22 cellular contexts compared by ENCODE assay signal in genomic region chrX:136094962-136095361, GRCh38. TPM values are rescaled to one million over a fixed set of nuclear protein-coding genes. Genes with fewer than 3 reads are reported as not detected.
DNase-seq lines count a peak whose midpoint lies in the region; ATAC-seq, FAIRE-seq and TF ChIP-seq lines count a peak whose summit lies in the region.
"Had no signal": no experiment of that assay in that cellular context is flagged by ENCODE, and none has a peak within 500 bp of the region (broad histone marks: within the 10 kb centered on the region; RNA-seq: fewer than 3 reads in every experiment).

No MANE protein-coding gene starts in this region.

- in situ Hi-C loops in K562 (cut with MboI): no loop called here

- H4K20me1 ChIP-seq in HCT116 (ENCODE audit: insufficient read depth) (no peaks in the 10 kb centered on the region), K562 (replicated peaks; ENCODE audit: control insufficient read depth, insufficient read depth, low read length) (no peaks in the 10 kb centered on the region)

- H3K4me1 ChIP-seq in HCT116 (ENCODE audit: control insufficient read depth in 1 of 2, insufficient read depth in 2 of 2, low read length in 2 of 2) (no peaks in the 10 kb centered on the region), K562 (replicated peaks in 1 of 2; ENCODE audit: control insufficient read depth in 2 of 2, insufficient read depth in 2 of 2, low read length in 2 of 2) (peaks cover 6 to 8% of the 10 kb centered on the region in 2 experiments; a peak in 4 of 5 replicates)
- H3K4me1 ChIP-seq: BE2C had no signal

- TF ChIP-seq RAD21 in HCT116 (IDR thresholded peaks at IDR 0.05; ENCODE audit: low read depth) (no peak), K562 (CRISPR knock-in tag; conservative IDR thresholded peaks at IDR 0.05 in 1 of 2, IDR thresholded peaks at IDR 0.05 in 1 of 2) (no peak)

- no peak for TF ChIP-seq POLR2A in HCT116 (IDR thresholded peaks at IDR 0.05; ENCODE audit: borderline replicate concordance, extremely low read depth, insufficient read depth, insufficient read length)
- TF ChIP-seq POLR2A in K562 (conservative IDR thresholded peaks at IDR 0.05): no peak

- H3K9me2 ChIP-seq in HCT116 (ENCODE audit: insufficient read depth): no peaks in the 10 kb centered on the region

- DNase-seq in HCT116 (ENCODE audit: low read depth, low spot score): no peak
- peak; percentile 12 for DNase-seq in M059J (ENCODE audit: low read depth)
- no peak for DNase-seq in K562 (ENCODE audit: extremely low read depth in 1 of 4, low spot score in 3 of 4)
- peak; percentile 49 for DNase-seq in epithelial cell of esophagus (ENCODE audit: low read depth)
- DNase-seq in activated naive CD8-positive, alpha-beta T cell treated with anti-CD3 and anti-CD28 coated beads, Interleukin-2, amount 50 U/mL, for 24 hours: no peak
- no peak for DNase-seq in NCI-H345 treated with DMSO at 0.1 percent for 48 hours (lab: John Stamatoyannopoulos, UW; ENCODE audit: unreplicated experiment)
- DNase-seq in NCI-H524 (lab: John Stamatoyannopoulos, UW): no peak
- DNase-seq in AG08396 (ENCODE audit: low spot score): no peak
- DNase-seq: BE2C; CD8-positive, alpha-beta T cell; COR-L47; DMS153; DMS79 treated with DMSO at 0.1 percent for 48 hours; EL; GDM1; HCEC 1CT had no signal

- H3K27ac ChIP-seq in HCT116 (ENCODE audit: low read depth, low read length): no peak overlapping the region
- no peak overlapping the region for H3K27ac ChIP-seq in K562 (ENCODE audit: extremely low read depth, low read depth, low read length)
- H3K27ac ChIP-seq: C4-2B had no signal

- RAD21 ChIA-PET in HCT116 (lab: Charles Lee; ENCODE audit: low non-redundant PET in 1 of 2, low total read pairs in 2 of 2, uncharacterized antibody in 2 of 2, unreplicated experiment in 2 of 2): no interaction called here

- no peak overlapping the region for H2AFZ ChIP-seq in HCT116 (ENCODE audit: low read depth, low read length, poor library complexity, severe bottlenecking)
- no peak overlapping the region for H2AFZ ChIP-seq in K562 (ENCODE audit: low read depth, low read length)

- H3K9me1 ChIP-seq in K562 (ENCODE audit: control insufficient read depth, insufficient read depth, low read length): no peaks in the 10 kb centered on the region

- no peaks in the 10 kb centered on the region for H3K27me3 Mint-ChIP-seq in activated naive CD8-positive, alpha-beta T cell treated with anti-CD3 and anti-CD28 coated beads, Interleukin-2, amount 50 U/mL, for 24 hours

- ATAC-seq in HCT116: no peak
- ATAC-seq in K562: no peak
- ATAC-seq in activated naive CD8-positive, alpha-beta T cell treated with anti-CD3 and anti-CD28 coated beads, Interleukin-2, amount 50 U/mL, for 24 hours: no peak
- ATAC-seq: CD8-positive, alpha-beta T cell; HepG2 had no signal

- H3K79me2 ChIP-seq in HCT116 (ENCODE audit: insufficient read depth, low read length) (no peaks in the 10 kb centered on the region), K562 (ENCODE audit: control insufficient read depth, insufficient read depth, low read length) (peaks cover 13% of the 10 kb centered on the region; the same call in 2 of the 3 replicates)

- no peaks in the 10 kb centered on the region for H3K36me3 Mint-ChIP-seq in activated naive CD8-positive, alpha-beta T cell treated with anti-CD3 and anti-CD28 coated beads, Interleukin-2, amount 50 U/mL, for 24 hours (ENCODE audit: low read depth)
- H3K36me3 Mint-ChIP-seq: CD8-positive, alpha-beta T cell had no signal

- H3K9ac ChIP-seq in HCT116 (ENCODE audit: low read length) (no peak overlapping the region), K562 (ENCODE audit: insufficient read depth in 1 of 2, low read depth in 2 of 2, low read length in 2 of 2) (no peak overlapping the region)

- no peaks in the 10 kb centered on the region for H3K9me3 Mint-ChIP-seq in activated naive CD8-positive, alpha-beta T cell treated with anti-CD3 and anti-CD28 coated beads, Interleukin-2, amount 50 U/mL, for 24 hours
- H3K9me3 Mint-ChIP-seq: CD8-positive, alpha-beta T cell had no signal

- H3K27me3 ChIP-seq in HCT116 (ENCODE audit: insufficient read depth, low read length) (no peaks in the 10 kb centered on the region), K562 (ENCODE audit: control insufficient read depth in 2 of 2, insufficient read depth in 2 of 2, low read length in 2 of 2) (no peaks in the 10 kb centered on the region)
- H3K27me3 ChIP-seq: BE2C had no signal

- H3K4me2 ChIP-seq in HCT116 (ENCODE audit: low read length) (no peak overlapping the region), K562 (ENCODE audit: insufficient read depth, low read length) (no peak overlapping the region)

- H3K4me1 Mint-ChIP-seq in activated naive CD8-positive, alpha-beta T cell treated with anti-CD3 and anti-CD28 coated beads, Interleukin-2, amount 50 U/mL, for 24 hours: no peaks in the 10 kb centered on the region

- CTCF ChIA-PET in HCT116 (lab: Charles Lee) (no interaction called here), K562 (lab: Yijun Ruan, JAX; ENCODE audit: low intra/inter-chr PET ratio) (no interaction called here)

- H3K4me3 ChIP-seq in HCT116 (replicated peaks in 1 of 2; ENCODE audit: low read depth in 1 of 2, low read length in 2 of 2): no peak overlapping the region
- H3K4me3 ChIP-seq in K562: no peak overlapping the region
- no peak overlapping the region for H3K4me3 ChIP-seq in epithelial cell of esophagus (ENCODE audit: low read length)

- BruUV-seq in HCT116 (replicated peaks; lab: Mats Ljungman, UMichigan) (no TSS peak), K562 (replicated peaks; lab: Mats Ljungman, UMichigan) (no TSS peak)

- no peak for TF ChIP-seq EP300 in K562 (IDR thresholded peaks at IDR 0.05; ENCODE audit: low read length)

- no peak for FAIRE-seq in K562 (lab: Jason Lieb, UNC)
- FAIRE-seq: D721Med, GM12892, GM19239, H1, HepG2 had no signal

- 35% methylated on average over 3 of the region's 3 CpGs for WGBS in K562 (ENCODE audit: insufficient coverage, low coverage, missing lambda C conversion rate)

- H3K36me3 ChIP-seq in HCT116 (ENCODE audit: control insufficient read depth in 1 of 2, insufficient read depth in 2 of 2, low read length in 2 of 2) (no peaks in the 10 kb centered on the region), K562 (ENCODE audit: control insufficient read depth, insufficient read depth, low read length) (no peaks in the 10 kb centered on the region)
- H3K36me3 ChIP-seq: BE2C had no signal

- H3K4me3 Mint-ChIP-seq in activated naive CD8-positive, alpha-beta T cell treated with anti-CD3 and anti-CD28 coated beads, Interleukin-2, amount 50 U/mL, for 24 hours: no peak overlapping the region
- H3K4me3 Mint-ChIP-seq: CD8-positive, alpha-beta T cell had no signal

- no peak for TF ChIP-seq CTCF in HCT116 (IDR thresholded peaks at IDR 0.05 in 2 of 3, conservative IDR thresholded peaks at IDR 0.05 in 1 of 3; ENCODE audit: borderline replicate concordance in 1 of 3, insufficient read depth in 1 of 3, low read depth in 2 of 3, low read length in 2 of 3)
- TF ChIP-seq CTCF in K562 (IDR thresholded peaks at IDR 0.05 in 2 of 3, conservative IDR thresholded peaks at IDR 0.05 in 1 of 3; ENCODE audit: insufficient read depth in 2 of 3, low read depth in 1 of 3, low read length in 3 of 3): no peak
- no peak for TF ChIP-seq CTCF in epithelial cell of esophagus (IDR thresholded peaks at IDR 0.05; ENCODE audit: insufficient read depth, low read depth, low read length, missing control alignments)

- POLR2A ChIA-PET in HCT116 (lab: Charles Lee): no interaction called here
- POLR2A ChIA-PET in K562 (lab: Yijun Ruan, JAX): interaction anchor here (1.9 kb wide), 1 partner anchor 9 kb away, joined by 5 read pairs; no protein-coding TSS in a partner anchor

- intact Hi-C loops in HCT116 (cut with micrococcal nuclease) (no loop called here), K562 (cut with micrococcal nuclease) (no loop called here)

- H3K27ac Mint-ChIP-seq in activated naive CD8-positive, alpha-beta T cell treated with anti-CD3 and anti-CD28 coated beads, Interleukin-2, amount 50 U/mL, for 24 hours: no peak overlapping the region
- H3K27ac Mint-ChIP-seq: CD8-positive, alpha-beta T cell had no signal

- H3K9me3 ChIP-seq in HCT116 (ENCODE audit: control insufficient read depth in 1 of 2, insufficient read depth in 1 of 2, low read depth in 1 of 2, low read length in 2 of 2): no peaks in the 10 kb centered on the region
- H3K9me3 ChIP-seq in K562 (replicated peaks; ENCODE audit: control insufficient read depth, insufficient read depth, low read depth, low read length): no peaks in the 10 kb centered on the region
- H3K9me3 ChIP-seq: BE2C had no signal

TF ChIP-seq in HCT116, 20 proteins besides CTCF, POLR2A, EP300 and RAD21 (continues in another document):
- TF ChIP-seq EGR1 (IDR thresholded peaks at IDR 0.05; ENCODE audit: low read depth): peak; percentile 47; the same call in 1 of the 2 replicates
- peak; percentile 60; the same call in 1 of the 2 replicates for TF ChIP-seq SRF (IDR thresholded peaks at IDR 0.05; ENCODE audit: low read depth)

TF ChIP-seq in K562, 482 proteins besides CTCF, POLR2A, EP300 and RAD21 (continues in another document):
- TF ChIP-seq EGR1 (conservative IDR thresholded peaks at IDR 0.05): peak; percentile 71
- TF ChIP-seq SRF (CRISPR knock-in tag; IDR thresholded peaks at IDR 0.05): peak in 1 of 2 experiments; percentile 64; a peak in 1 of 4 replicates
- TF ChIP-seq KLF13 (tag; IDR thresholded peaks at IDR 0.05; ENCODE audit: borderline replicate concordance, low read depth): no peak
- TF ChIP-seq BRCA1 (IDR thresholded peaks at IDR 0.05): no peak
- no peak for TF ChIP-seq BRCA1 (CRISPR knock-in tag; IDR thresholded peaks at IDR 0.05)

RNA-seq across cellular contexts. Expression of gene FHL1, which starts 52.4 kb away (rescaled TPM):
- total RNA-seq in HCT116 (2021; ENCODE audit: unreplicated experiment) (20.0 TPM), K562 (2014; rRNA removed) (0.29 and 1.1 TPM in 2 replicates), K562 (2014; rRNA removed; fragmentation: Illumina TruSeq; extraction: Trizol) (0.10 and 0.11 TPM in 2 replicates), K562 (2015; rRNA removed; fragmentation: Illumina TruSeq; extraction: Trizol) (0.08 TPM in 1 of 2 replicates, not detected in the other), K562 (2021) (0.27 and 0.76 TPM in 2 replicates)
- 25.6 and 32.5 TPM in 2 replicates for polyA plus RNA-seq in HCT116 (2012)
- total RNA-seq in M059J (2014; rRNA removed; shearing (Covaris generic)): 828 and 1,058 TPM in 2 replicates
- total RNA-seq in K562 (2011; cell fraction: chromatin; rRNA removed; ENCODE audit: low replicate concordance): 0.30 and 0.86 TPM in 2 replicates
- 0.50 TPM in 1 of 2 replicates, not detected in the other for total RNA-seq in K562 (2011; cell fraction: nucleolus; rRNA removed)
- 0.31 and 0.81 TPM in 2 replicates for total RNA-seq in K562 (2011; cell fraction: nucleoplasm; rRNA removed)
- polyA plus RNA-seq in K562 (2011; rRNA removed) (0.24 and 3.0 TPM in 2 replicates), K562 (2014; fragmentation: Illumina TruSeq; extraction: Trizol) (0.12 and 0.25 TPM in 2 replicates), K562 (2014; fragmentation: Nextera tagmentation; extraction: Ambion mirVana) (under 1 TPM; 0.03 to 0.08 TPM), K562 (2014; rRNA removed) (0.05 and 0.13 TPM in 2 replicates)
- 0.22 and 3.4 TPM in 2 replicates for polyA plus RNA-seq in K562 (2011; cell fraction: cytosol; rRNA removed)
- polyA plus RNA-seq in K562 (2011; cell fraction: nucleus; rRNA removed): 0.17 and 1.5 TPM in 2 replicates
- polyA plus RNA-seq in K562 (2012): 0.17 and 0.39 TPM in 2 replicates
- polyA minus RNA-seq in K562 (2011; rRNA and poly(A)+ RNA removed): 2.4 TPM in 1 of 2 replicates, not detected in the other
- polyA minus RNA-seq in K562 (2011; cell fraction: cytosol; rRNA and poly(A)+ RNA removed): 1.3 and 1.4 TPM in 2 replicates
- polyA minus RNA-seq in K562 (2011; cell fraction: nucleus; rRNA and poly(A)+ RNA removed): 0.27 TPM in 1 of 2 replicates, not detected in the other
- total RNA-seq: HepG2 had no signal

Comparison
In these comparisons a context has a peak if more than half of its experiments do, and no peak if none do; other contexts are left out.
1. DNase-seq: peak in M059J (single experiment) and epithelial cell of esophagus (single experiment); none in HCT116 (single experiment), K562 (0 of 4), activated naive CD8-positive, alpha-beta T cell treated with anti-CD3 and anti-CD28 coated beads, Interleukin-2, amount 50 U/mL, for 24 hours (single experiment), NCI-H345 treated with DMSO at 0.1 percent for 48 hours (single experiment), NCI-H524 (0 of 2) and AG08396 (single experiment).
2. RNA of gene FHL1, which starts 52.4 kb away (total RNA-seq): 828 to 1,058 TPM in M059J; 20.0 TPM in HCT116 (single experiment) and 0.08 to 1.1 TPM in K562; every median in the first group is over 10 times any median in the second.
3. Of the 22 proteins assayed by ChIP-seq in both K562 and HCT116: peak only in K562: FOSL1; only in HCT116: none; in both: EGR1; in neither: 19; mixed calls (peak in some experiments, not most) for 1.